ENCODE assay signal across 12 cellular contexts in the genomic region with DNA sequence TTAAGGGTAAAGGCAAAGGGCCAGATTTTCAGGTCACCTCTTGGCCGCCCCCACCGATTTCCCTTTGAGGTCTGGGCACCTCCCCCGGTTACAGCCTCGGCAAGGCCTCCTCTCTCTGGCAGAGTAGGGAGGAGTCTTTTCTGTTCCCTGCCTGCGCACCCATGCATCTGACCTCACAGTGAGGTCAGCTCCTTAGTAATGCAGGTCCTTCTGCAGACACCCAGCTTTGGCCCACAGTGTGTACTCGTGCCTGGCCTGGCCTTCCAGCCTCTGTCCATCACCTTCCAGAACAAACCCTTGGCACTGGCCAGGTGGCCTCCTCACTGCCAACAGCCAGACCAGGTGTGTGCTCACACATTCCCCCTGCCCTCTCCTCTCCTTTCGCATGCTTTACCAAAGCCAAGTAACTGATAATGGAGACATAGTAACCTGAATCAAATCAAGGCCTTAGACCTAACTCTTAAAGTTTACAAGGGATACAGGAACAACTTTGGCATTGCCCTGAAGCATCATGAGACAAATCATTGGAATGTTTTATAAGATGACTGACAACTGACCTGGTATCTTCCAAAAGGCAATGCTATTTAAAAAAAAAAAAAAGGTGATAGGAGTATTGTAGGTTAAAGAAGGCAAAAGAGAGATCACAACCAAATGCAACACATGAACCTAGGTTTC.
A peak's percentile ranks its signal among the peaks of the same experiment; 100 is the strongest.
DNase-seq lines count a peak whose midpoint lies in the region; ATAC-seq and TF ChIP-seq lines count a peak whose summit lies in the region.
"Had no signal": no experiment of that assay in that cellular context is flagged by ENCODE, and none has a peak within 500 bp of the region (broad histone marks: within the 10 kb centered on the region; RNA-seq: fewer than 3 reads in every experiment).

No MANE protein-coding gene starts in this region.

- H3K4me1 ChIP-seq in IMR-90 (ENCODE audit: control insufficient read depth, insufficient read depth, low read length) (peaks cover 60% of the 10 kb centered on the region), body of pancreas (no peaks in the 10 kb centered on the region)
- H3K4me1 ChIP-seq in naive thymus-derived CD4-positive, alpha-beta T cell (ENCODE audit: control insufficient read depth in 2 of 2, insufficient read depth in 2 of 2, low read length in 2 of 2) = no peaks in the 10 kb centered on the region

- no peaks in the 10 kb centered on the region for H3K9me3 ChIP-seq in IMR-90 (ENCODE audit: control insufficient read depth, insufficient read depth, low read length)
- no peaks in the 10 kb centered on the region for H3K9me3 ChIP-seq in body of pancreas
- no peaks in the 10 kb centered on the region for H3K9me3 ChIP-seq in naive thymus-derived CD4-positive, alpha-beta T cell (ENCODE audit: control insufficient read depth in 2 of 3, low read length in 3 of 3)

- peak overlapping the region; percentile 85; the same call in 2 of the 3 replicates for H2BK15ac ChIP-seq in IMR-90 (ENCODE audit: low read depth, low read length)

- H3K4me1 Mint-ChIP-seq in naive thymus-derived CD4-positive, alpha-beta T cell = no peaks in the 10 kb centered on the region
- H3K4me1 Mint-ChIP-seq: activated CD4-positive, alpha-beta T cell treated with anti-CD3 and anti-CD28 coated beads, Interleukin-2, amount 10 ng/mL, durations not matched to agents 24 days and 14 days; CD4-positive, CD25-positive, alpha-beta regulatory T cell had no signal

- H4K5ac ChIP-seq in IMR-90 (ENCODE audit: low read depth, low read length) = peak overlapping the region; percentile 64; the same call in 1 of the 2 replicates

- CTCF ChIA-PET in IMR-90 (lab: Yijun Ruan, JAX) = interaction anchor here (1.4 kb wide), 1 partner anchor 34 kb away, joined by 4 read pairs; no protein-coding TSS in a partner anchor
- CTCF ChIA-PET in naive thymus-derived CD4-positive, alpha-beta T cell (lab: Charles Lee) = no interaction called here

- H3K27me3 Mint-ChIP-seq in naive thymus-derived CD4-positive, alpha-beta T cell = no peaks in the 10 kb centered on the region

- TF ChIP-seq POLR2A in IMR-90 (IDR thresholded peaks at IDR 0.05; ENCODE audit: low read depth, low read length) (no peak), body of pancreas (IDR thresholded peaks at IDR 0.05) (no peak)

- H3K27me3 ChIP-seq in IMR-90 (ENCODE audit: control insufficient read depth, insufficient read depth, low read length) = no peaks in the 10 kb centered on the region
- H3K27me3 ChIP-seq in body of pancreas = no peaks in the 10 kb centered on the region
- H3K27me3 ChIP-seq in naive thymus-derived CD4-positive, alpha-beta T cell (ENCODE audit: control insufficient read depth in 2 of 2, insufficient read depth in 2 of 2, low read length in 2 of 2) = no peaks in the 10 kb centered on the region

- no peak overlapping the region for H3K4me2 ChIP-seq in IMR-90 (ENCODE audit: low read depth, low read length)

- no peaks in the 10 kb centered on the region for H3K9me3 Mint-ChIP-seq in naive thymus-derived CD4-positive, alpha-beta T cell
- H3K9me3 Mint-ChIP-seq: activated CD4-positive, alpha-beta T cell treated with anti-CD3 and anti-CD28 coated beads, Interleukin-2, amount 10 ng/mL, durations not matched to agents 24 days and 14 days; CD4-positive, CD25-positive, alpha-beta regulatory T cell had no signal

- H2AK5ac ChIP-seq in IMR-90 (ENCODE audit: low read depth, low read length) = peak overlapping the region; percentile 86

- intact Hi-C loops in IMR-90 (cut with micrococcal nuclease) = no loop called here
- intact Hi-C loops in body of pancreas (cut with DNase I) = no loop called here
- intact Hi-C loops in naive thymus-derived CD4-positive, alpha-beta T cell (cut with micrococcal nuclease) = no loop called here

- WGBS in IMR-90 (ENCODE audit: extremely low coverage in 2 of 2, insufficient read length in 1 of 2), 2 experiments = no CpG with 5 or more reads among the region's 7 CpGs
- WGBS in body of pancreas, 2 donors = 72 to 75% methylated on average over 7 of the region's 7 CpGs

- peak overlapping the region; percentile 90 for H3K4ac ChIP-seq in IMR-90 (ENCODE audit: low read depth, low read length)

- H2BK20ac ChIP-seq in IMR-90 (ENCODE audit: low read depth, low read length) = peak overlapping the region; percentile 97

- H2AK9ac ChIP-seq in IMR-90 (replicated peaks; ENCODE audit: low read depth, low read length, poor library complexity) = peak overlapping the region; percentile 67

- H3K27ac ChIP-seq in IMR-90 (ENCODE audit: insufficient read depth, low read length) (peak overlapping the region; percentile 30), body of pancreas (no peak overlapping the region), temporal lobe (ENCODE audit: low read depth, low read length) (peak overlapping the region; percentile 30)
- H3K27ac ChIP-seq in naive thymus-derived CD4-positive, alpha-beta T cell (ENCODE audit: low read depth, low read length) = no peak overlapping the region

- TF ChIP-seq CTCF in IMR-90 (conservative IDR thresholded peaks at IDR 0.05; ENCODE audit: low read depth, low read length) (no peak), body of pancreas (IDR thresholded peaks at IDR 0.05) (no peak), fibroblast of the aortic adventitia (IDR thresholded peaks at IDR 0.05; ENCODE audit: insufficient read depth, low read length) (no peak)

- DNase-seq in IMR-90 = no peak
- DNase-seq in body of pancreas = peak in 3 of 4 donors; percentile 28 to 43 (median 32)
- peak; percentile 43 for DNase-seq in fibroblast of the aortic adventitia (ENCODE audit: low read depth)
- DNase-seq in naive thymus-derived CD4-positive, alpha-beta T cell = no peak
- no peak for DNase-seq in MV-4-11 (lab: John Stamatoyannopoulos, UW)
- DNase-seq in NCI-H524 (lab: John Stamatoyannopoulos, UW) = no peak
- DNase-seq: activated CD4-positive, alpha-beta T cell treated with anti-CD3 and anti-CD28 coated beads, Interleukin-2, amount 10 ng/mL, durations not matched to agents 24 days and 14 days; CD4-positive, CD25-positive, alpha-beta regulatory T cell; KBM-7; NCI-H510A; stimulated activated CD4-positive, alpha-beta T cell treated with anti-CD3 and anti-CD28 coated beads, Interleukin-2, amount 100 ng/mL, for 48 hours had no signal

- H3K4me3 ChIP-seq in IMR-90 (ENCODE audit: insufficient read depth, low read depth, low read length) (no peak overlapping the region), body of pancreas (no peak overlapping the region), fibroblast of the aortic adventitia (ENCODE audit: low read depth, low read length) (no peak overlapping the region)
- no peak overlapping the region for H3K4me3 ChIP-seq in naive thymus-derived CD4-positive, alpha-beta T cell (ENCODE audit: low read length)

- POLR2A ChIA-PET in IMR-90 (lab: Charles Lee; ENCODE audit: unreplicated experiment) = no interaction called here
- POLR2A ChIA-PET in naive thymus-derived CD4-positive, alpha-beta T cell (lab: Charles Lee) = no interaction called here

- dilution Hi-C loops in IMR-90 (cut with HindIII; ENCODE audit: low sequenced_read_pairs, unreplicated experiment) = no loop called here

- H3K9me1 ChIP-seq in IMR-90 (ENCODE audit: insufficient read depth, low read length) = peaks cover 59% of the 10 kb centered on the region

- peak overlapping the region; percentile 60 for H2BK120ac ChIP-seq in IMR-90 (ENCODE audit: low read depth, low read length)

- H4K8ac ChIP-seq in IMR-90 (ENCODE audit: low read depth in 2 of 2, low read length in 2 of 2) = peak overlapping the region; percentile 71 to 90; a peak in 3 of 4 replicates

- ATAC-seq in IMR-90 (ENCODE audit: low read depth) (no peak), body of pancreas (no peak)
- ATAC-seq in naive thymus-derived CD4-positive, alpha-beta T cell = no peak

- no peak overlapping the region for H2AFZ ChIP-seq in IMR-90 (replicated peaks; ENCODE audit: low read length, poor library complexity)

- peak overlapping the region; percentile 65; the same call in 1 of the 2 replicates for H3K18ac ChIP-seq in IMR-90 (ENCODE audit: low read depth, low read length)

- no TSS peak for BruUV-seq in IMR-90 (replicated peaks; lab: Mats Ljungman, UMichigan)

- H2BK5ac ChIP-seq in IMR-90 (ENCODE audit: low read depth, low read length, poor library complexity, severe bottlenecking) = peak overlapping the region; percentile 90

- peak overlapping the region; percentile 86 for H4K91ac ChIP-seq in IMR-90 (ENCODE audit: insufficient read depth, low read depth, low read length)

- in situ Hi-C loops in IMR-90 (cut with MboI; ENCODE audit: low sequenced_read_pairs) = no loop called here

- H3K36me3 ChIP-seq in IMR-90 (ENCODE audit: control insufficient read depth, insufficient read depth, low read length) (no peaks in the 10 kb centered on the region), body of pancreas (replicated peaks in 1 of 2; ENCODE audit: insufficient read depth in 1 of 2, low read depth in 2 of 2) (no peaks in the 10 kb centered on the region)
- H3K36me3 ChIP-seq in naive thymus-derived CD4-positive, alpha-beta T cell (ENCODE audit: control insufficient read depth in 2 of 3, insufficient read depth in 3 of 3, low read length in 3 of 3) = no peaks in the 10 kb centered on the region

- H3K23ac ChIP-seq in IMR-90 (ENCODE audit: low read depth, low read length) = peak overlapping the region; percentile 67; the same call in 1 of the 2 replicates

- H3K4me3 Mint-ChIP-seq in naive thymus-derived CD4-positive, alpha-beta T cell = no peak overlapping the region
- H3K4me3 Mint-ChIP-seq: activated CD4-positive, alpha-beta T cell treated with anti-CD3 and anti-CD28 coated beads, Interleukin-2, amount 10 ng/mL, durations not matched to agents 24 days and 14 days; CD4-positive, CD25-positive, alpha-beta regulatory T cell had no signal

- H3K56ac ChIP-seq in IMR-90 (ENCODE audit: extremely low read depth, insufficient read depth, low read length) = no peak overlapping the region

- no peak overlapping the region for H3K9ac ChIP-seq in IMR-90 (ENCODE audit: low read depth, low read length)

- H3K27ac Mint-ChIP-seq in naive thymus-derived CD4-positive, alpha-beta T cell = no peak overlapping the region
- H3K27ac Mint-ChIP-seq: activated CD4-positive, alpha-beta T cell treated with anti-CD3 and anti-CD28 coated beads, Interleukin-2, amount 10 ng/mL, durations not matched to agents 24 days and 14 days; CD4-positive, CD25-positive, alpha-beta regulatory T cell had no signal

- TF ChIP-seq RAD21 in IMR-90 (IDR thresholded peaks at IDR 0.05; ENCODE audit: low read length) = no peak

- peaks cover 3% of the 10 kb centered on the region; the same call in 1 of the 2 replicates for H4K20me1 ChIP-seq in IMR-90 (ENCODE audit: insufficient read depth, low read length)

- H3K79me1 ChIP-seq in IMR-90 (ENCODE audit: low read depth in 1 of 2, low read length in 2 of 2) = peaks cover 17 to 80% of the 10 kb centered on the region in 2 experiments

- H3K36me3 Mint-ChIP-seq in naive thymus-derived CD4-positive, alpha-beta T cell = no peaks in the 10 kb centered on the region
- H3K36me3 Mint-ChIP-seq: CD4-positive, CD25-positive, alpha-beta regulatory T cell had no signal

- H3K14ac ChIP-seq in IMR-90 (replicated peaks; ENCODE audit: low read depth, low read length) = peak overlapping the region; percentile 84

Comparison
In these comparisons a context has a peak if more than half of its experiments do, and no peak if none do; other contexts are left out.
1. DNase-seq: peak in body of pancreas (3 of 4) and fibroblast of the aortic adventitia (single experiment); none in IMR-90 (single experiment), naive thymus-derived CD4-positive, alpha-beta T cell (0 of 9), MV-4-11 (single experiment) and NCI-H524 (0 of 2).
2. H3K27ac ChIP-seq: peak in IMR-90 (single experiment) and temporal lobe (single experiment); none in body of pancreas (0 of 4) and naive thymus-derived CD4-positive, alpha-beta T cell (single experiment).